Comparison of ENCODE assay signal across 8 cellular contexts in the genomic region with DNA sequence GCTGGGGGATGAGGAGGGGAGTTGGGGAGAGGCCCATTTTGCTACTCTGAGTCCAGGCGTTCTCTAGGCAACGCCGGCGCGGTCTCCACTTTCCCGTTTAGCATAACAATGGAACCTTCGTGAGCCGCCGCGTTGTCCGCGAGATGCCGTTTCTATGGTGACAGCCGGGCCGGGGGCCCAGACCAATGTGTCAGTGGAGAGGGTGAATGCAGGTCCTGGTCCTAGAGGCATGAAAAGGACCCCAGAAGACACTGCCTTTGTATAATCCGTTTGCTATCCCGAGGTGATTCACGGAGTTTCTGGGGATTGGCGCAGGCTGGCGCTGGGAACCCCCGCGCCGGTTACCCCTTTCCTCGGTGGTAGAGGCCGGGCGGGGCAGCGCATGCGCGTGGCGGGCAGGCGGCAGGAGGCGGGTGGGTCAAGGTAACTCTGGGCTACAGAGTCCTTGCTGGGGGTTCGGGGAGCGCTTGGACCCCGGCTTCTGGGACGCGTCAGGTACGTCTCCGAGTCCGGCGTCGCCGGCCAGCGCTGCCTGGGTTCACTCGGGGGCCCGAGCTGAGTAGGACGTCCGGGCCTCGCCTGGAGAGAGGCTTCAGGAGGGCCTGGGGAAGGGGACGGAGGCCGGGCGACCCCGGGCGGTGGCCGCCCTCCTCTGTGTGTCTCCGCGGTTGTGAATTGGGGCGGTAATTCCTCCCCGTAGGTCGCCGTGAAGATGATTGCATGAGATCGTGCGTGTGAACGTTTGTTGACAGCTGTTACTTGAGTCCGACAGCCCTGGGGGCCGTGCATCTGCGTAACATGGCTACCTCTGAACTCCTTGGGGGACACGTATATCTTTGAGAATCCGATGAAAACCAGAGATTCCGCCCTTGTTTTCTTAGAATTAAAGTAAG. TPM values are rescaled to one million over a fixed set of nuclear protein-coding genes. Genes with fewer than 3 reads are reported as not detected.
DNase-seq lines count a peak whose midpoint lies in the region; ATAC-seq, FAIRE-seq and TF ChIP-seq lines count a peak whose summit lies in the region.

A gene (plus strand): TSS at position 383 of the 893 bp plus-strand sequence. CDS start 11,417 bp downstream, outside the sequence.
A gene (minus strand): TSS at position 137 of the 893 bp plus-strand sequence. CDS start 6,224 bp downstream, outside the sequence.

- ATAC-seq in GM19023 (IDR thresholded peaks at IDR 0.05; ENCODE audit: unreplicated experiment) (peak; percentile 80), HG03342 (IDR thresholded peaks at IDR 0.05; ENCODE audit: unreplicated experiment) (peak; percentile 74)

- no peaks in the 10 kb centered on the region for H4K20me1 ChIP-seq in keratinocyte (ENCODE audit: control insufficient read depth, extremely low read depth, insufficient read depth, low read length)

- DNase-seq in AG09309 (ENCODE audit: low read depth) (peak; percentile 10), NCI-H446 (lab: John Stamatoyannopoulos, UW) (peak; percentile 75 to 86), cerebellar nuclear complex (lab: John Stamatoyannopoulos, UW) (peak; percentile 10 to 73), keratinocyte (ENCODE audit: low read depth, low spot score) (peak; percentile 30)
- DNase-seq in activated CD4-positive, alpha-beta T cell treated with anti-CD3 and anti-CD28 coated beads for 1 hour = peak; percentile 75
- peak; percentile 82 for DNase-seq in stimulated activated CD4-positive, alpha-beta T cell treated with anti-CD3 and anti-CD28 coated beads, Interleukin-12 subunit alpha, Interleukin-12 subunit beta, amount 100 ng/mL, for 4 hours

- peaks cover 11% of the 10 kb centered on the region for H3K4me1 ChIP-seq in keratinocyte (ENCODE audit: control insufficient read depth, extremely low read depth, insufficient read depth, low read length)

- H3K4me3 ChIP-seq in AG09309 (ENCODE audit: control insufficient read depth, low read depth, low read length) = peak within 1 kb of the TSS; percentile 62
- peak within 1 kb of the TSS; percentile 63 to 79 (median 73) for H3K4me3 ChIP-seq in keratinocyte (ENCODE audit: control insufficient read depth in 2 of 3, extremely low read depth in 1 of 3, insufficient read depth in 2 of 3, low read depth in 1 of 3, low read length in 3 of 3)

- peak within 1 kb of the TSS; percentile 100 for H3K27ac ChIP-seq in keratinocyte (ENCODE audit: control insufficient read depth, insufficient read depth, low read length)

- peak within 1 kb of the TSS; percentile 98 for H3K9ac ChIP-seq in keratinocyte (ENCODE audit: control insufficient read depth, extremely low read depth, insufficient read depth, low read length)

- H3K9me1 ChIP-seq in keratinocyte (ENCODE audit: control insufficient read depth, extremely low read depth, insufficient read depth, low read length) = no peaks in the 10 kb centered on the region

- TF ChIP-seq CTCF in AG09309 (IDR thresholded peaks at IDR 0.05; ENCODE audit: control insufficient read depth, insufficient read depth, low read depth, low read length, missing control alignments) = no peak
- TF ChIP-seq CTCF in keratinocyte (optimal IDR thresholded peaks at IDR 0.05 in 1 of 3, IDR thresholded peaks at IDR 0.05 in 1 of 3, conservative IDR thresholded peaks at IDR 0.05 in 1 of 3; ENCODE audit: extremely low read depth in 1 of 3, insufficient read depth in 2 of 3, low read length in 3 of 3) = no peak

- peak within 1 kb of the TSS; percentile 99 for H2AFZ ChIP-seq in keratinocyte (ENCODE audit: control insufficient read depth, low read length)

- H3K4me2 ChIP-seq in keratinocyte (ENCODE audit: control insufficient read depth, extremely low read depth, insufficient read depth, low read depth, low read length) = peak within 1 kb of the TSS; percentile 88

- no peaks in the 10 kb centered on the region for H3K27me3 ChIP-seq in keratinocyte (ENCODE audit: control insufficient read depth, extremely low read depth, insufficient read depth, low read length)

- no peaks in the 10 kb centered on the region for H3K9me3 ChIP-seq in keratinocyte (ENCODE audit: control insufficient read depth, low read depth, low read length)

- peaks cover 11% of the 10 kb centered on the region for H3K79me2 ChIP-seq in keratinocyte (ENCODE audit: control insufficient read depth, insufficient read depth, low read length)

- FAIRE-seq in keratinocyte (lab: Jason Lieb, UNC) = peak; percentile 69

- peaks cover 0 to under 1% of the 10 kb centered on the region in 2 experiments for H3K36me3 ChIP-seq in keratinocyte (ENCODE audit: control insufficient read depth in 2 of 2, extremely low read depth in 1 of 2, insufficient read depth in 2 of 2, low read length in 2 of 2)

- dilution Hi-C loops in keratinocyte (cut with MboI; ENCODE audit: extremely low pct_ligation_motif_present, low sequenced_read_pairs) = no loop called here

RNA-seq across cellular contexts. Expression of the first gene that starts in this region (rescaled TPM):
- polyA plus RNA-seq in keratinocyte = 39.5 to 45.0 TPM (median 40.3 TPM) in 3 replicates
- polyA plus RNA-seq in keratinocyte (2011; ENCODE audit: low read depth) = 18.5 TPM
- 30.3 and 34.5 TPM in 2 replicates for polyA plus RNA-seq in keratinocyte (2011; cell fraction: cytosol; rRNA removed)
- polyA plus RNA-seq in keratinocyte (2011; cell fraction: nucleus; rRNA removed) = 24.3 and 24.5 TPM in 2 replicates
- 21.4 and 36.6 TPM in 2 replicates for polyA plus RNA-seq in keratinocyte (2012; ENCODE audit: low replicate concordance)
- polyA minus RNA-seq in keratinocyte = 11.8 to 24.6 TPM (median 16.6 TPM) in 3 replicates
- 7.9 TPM for polyA minus RNA-seq in keratinocyte (2011; cell fraction: cytosol; rRNA and poly(A)+ RNA removed)
- polyA minus RNA-seq in keratinocyte (2011; cell fraction: nucleus; rRNA and poly(A)+ RNA removed) = 5.1 and 12.6 TPM in 2 replicates

RNA-seq across cellular contexts. Expression of the second gene that starts in this region (rescaled TPM):
- polyA plus RNA-seq in keratinocyte = 0.54 to 1.1 TPM (median 0.94 TPM) in 3 replicates
- polyA plus RNA-seq in keratinocyte (2011; ENCODE audit: low read depth) = 0.31 TPM
- polyA plus RNA-seq in keratinocyte (2011; cell fraction: cytosol; rRNA removed) = 0.12 and 0.17 TPM in 2 replicates
- polyA plus RNA-seq in keratinocyte (2011; cell fraction: nucleus; rRNA removed) = 4.1 and 6.7 TPM in 2 replicates
- polyA plus RNA-seq in keratinocyte (2012; ENCODE audit: low replicate concordance) = 0.18 and 0.42 TPM in 2 replicates
- 0.40 to 7.9 TPM in 2 of 3 replicates, not detected in the other for polyA minus RNA-seq in keratinocyte
- not detected for polyA minus RNA-seq in keratinocyte (2011; cell fraction: cytosol; rRNA and poly(A)+ RNA removed)
- polyA minus RNA-seq in keratinocyte (2011; cell fraction: nucleus; rRNA and poly(A)+ RNA removed) = 1.5 and 3.5 TPM in 2 replicates

Comparison
In these comparisons a context has a peak if more than half of its experiments do, and no peak if none do; other contexts are left out.
1. Peak in every context shown above with its lines: DNase-seq, ATAC-seq, H3K4me3 ChIP-seq and H3K27ac ChIP-seq.
2. DNase-seq: peak in every context shown above with its lines; median percentile 82 in stimulated activated CD4-positive, alpha-beta T cell treated with anti-CD3 and anti-CD28 coated beads, Interleukin-12 subunit alpha, Interleukin-12 subunit beta, amount 100 ng/mL, for 4 hours; 80 in NCI-H446; 75 in activated CD4-positive, alpha-beta T cell treated with anti-CD3 and anti-CD28 coated beads for 1 hour; 42 in cerebellar nuclear complex; 30 in keratinocyte; 10 in AG09309.